Comparison of ENCODE assay signal across 1 cellular context in genomic region chr6:138538390-138539031, GRCh38.
TF ChIP-seq lines count a peak whose summit lies in the region.

No MANE protein-coding gene starts in this region.

TF ChIP-seq in HepG2, 621 proteins besides CTCF, POLR2A, EP300 and RAD21 (continued from another document):
- TF ChIP-seq CREM (IDR thresholded peaks at IDR 0.05) (peak; percentile 70; the same call in 1 of the 2 replicates), CREM (CRISPR knock-in tag; IDR thresholded peaks at IDR 0.05) (no peak), MNT (IDR thresholded peaks at IDR 0.05) (no peak), CBX1 (IDR thresholded peaks at IDR 0.05; ENCODE audit: low read depth) (no peak), ZZZ3 (CRISPR knock-in tag; IDR thresholded peaks at IDR 0.05; ENCODE audit: borderline replicate concordance) (no peak), FUBP1 (CRISPR knock-in tag; IDR thresholded peaks at IDR 0.05; ENCODE audit: borderline replicate concordance) (no peak), MEIS1 (CRISPR knock-in tag; IDR thresholded peaks at IDR 0.05; ENCODE audit: borderline replicate concordance) (peak; percentile 57; the same call in 1 of the 2 replicates), JUN (CRISPR knock-in tag; IDR thresholded peaks at IDR 0.05) (0 out of 2 replicates have a peak, but pooled peaks have one; percentile 50), ZFP41 (CRISPR knock-in tag; IDR thresholded peaks at IDR 0.05; ENCODE audit: borderline replicate concordance) (no peak), ZNF280B (CRISPR knock-in tag; IDR thresholded peaks at IDR 0.05; ENCODE audit: borderline replicate concordance) (no peak)
